Comparison of ENCODE assay signal across 11 cellular contexts in the genomic region with DNA sequence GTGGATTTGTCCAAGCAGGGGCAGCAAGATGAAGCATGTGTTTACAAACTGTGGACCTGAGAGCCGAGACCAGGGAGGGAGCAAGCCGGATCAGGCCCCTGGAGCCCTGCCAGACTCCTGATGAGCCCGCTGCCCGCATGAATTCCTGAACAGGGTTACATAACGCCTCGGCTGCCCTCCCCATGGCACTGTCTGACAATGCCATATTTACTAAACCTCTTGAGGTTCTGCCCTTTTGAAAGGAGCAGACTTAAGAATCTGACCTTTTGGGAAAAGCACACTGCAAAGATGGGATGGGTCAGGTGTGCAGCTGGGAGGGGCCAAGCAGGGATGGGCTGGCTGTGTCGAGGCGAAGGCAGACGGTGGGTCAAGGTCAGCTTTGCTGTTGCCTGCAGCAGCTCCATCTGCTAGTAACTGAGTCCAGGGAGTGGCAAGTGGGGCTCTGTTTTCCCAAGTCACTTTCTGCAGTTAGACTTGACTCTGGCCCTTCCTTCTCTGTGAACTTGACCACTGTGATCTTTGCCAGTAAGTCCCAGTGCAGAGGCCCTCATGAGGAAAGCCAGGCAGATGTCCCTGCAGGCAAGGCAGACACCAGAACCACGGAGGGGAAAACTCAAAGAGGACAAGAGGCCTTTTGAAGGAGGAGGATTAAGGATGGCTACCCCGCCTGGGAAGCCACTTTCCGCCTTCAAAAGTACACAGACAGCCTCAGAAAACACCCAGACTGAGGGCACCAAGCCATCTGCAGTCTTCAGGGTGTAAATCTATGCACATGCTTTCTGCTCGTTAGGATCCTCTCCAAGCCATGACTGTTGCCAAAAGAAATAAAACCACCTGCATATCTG.
DNase-seq lines count a peak whose midpoint lies in the region; ATAC-seq, FAIRE-seq and TF ChIP-seq lines count a peak whose summit lies in the region.
"Had no signal": no experiment of that assay in that cellular context is flagged by ENCODE, and none has a peak within 500 bp of the region (broad histone marks: within the 10 kb centered on the region; RNA-seq: fewer than 3 reads in every experiment).

No MANE protein-coding gene starts in this region.

- intact Hi-C loops in breast epithelium (cut with DNase I; ENCODE audit: low total_unique reads): no loop called here

- H3K36me3 ChIP-seq in GM23248 (ENCODE audit: low read depth) (peaks cover 17% of the 10 kb centered on the region; the same call in 1 of the 2 replicates), breast epithelium (no peaks in the 10 kb centered on the region), keratinocyte (ENCODE audit: control insufficient read depth in 2 of 2, extremely low read depth in 1 of 2, insufficient read depth in 2 of 2, low read length in 2 of 2) (no peaks in the 10 kb centered on the region), skeletal muscle tissue (ENCODE audit: control insufficient read depth in 3 of 3, insufficient read depth in 3 of 3, low read length in 3 of 3) (peaks cover 14 to 21% (median 17%) of the 10 kb centered on the region in 3 donors)

- FAIRE-seq in keratinocyte (lab: Jason Lieb, UNC): peak; percentile 80
- FAIRE-seq: frontal cortex had no signal

- no peaks in the 10 kb centered on the region for H4K20me1 ChIP-seq in GM23248 (ENCODE audit: insufficient read depth)
- no peaks in the 10 kb centered on the region for H4K20me1 ChIP-seq in keratinocyte (ENCODE audit: control insufficient read depth, extremely low read depth, insufficient read depth, low read length)

- H3K4me3 ChIP-seq in GM23248 (no peak overlapping the region), breast epithelium (peak overlapping the region in 2 of 3 donors; percentile 24 to 29), keratinocyte (ENCODE audit: control insufficient read depth in 2 of 3, extremely low read depth in 1 of 3, insufficient read depth in 2 of 3, low read depth in 1 of 3, low read length in 3 of 3) (peak overlapping the region in 2 of 3 experiments; percentile 23 to 42), skeletal muscle tissue (ENCODE audit: low read length in 3 of 3) (peak overlapping the region in 2 of 3 donors; percentile 42 to 49)

- no peaks in the 10 kb centered on the region for H3F3A ChIP-seq in GM23248 (ENCODE audit: insufficient read depth)

- in situ Hi-C loops in GM23248 (cut with MboI): no loop called here
- in situ Hi-C loops in ACHN (cut with HindIII; ENCODE audit: low pct_ligation_motif_present, low pct_unique_long_range_greater_than_20kb, low sequenced_read_pairs): no loop called here

- H3K27me3 ChIP-seq in GM23248 (replicated peaks; ENCODE audit: insufficient read depth): no peaks in the 10 kb centered on the region
- H3K27me3 ChIP-seq in breast epithelium: no peaks in the 10 kb centered on the region
- H3K27me3 ChIP-seq in keratinocyte (ENCODE audit: control insufficient read depth, extremely low read depth, insufficient read depth, low read length): no peaks in the 10 kb centered on the region
- H3K27me3 ChIP-seq in skeletal muscle tissue (ENCODE audit: control insufficient read depth in 3 of 3, insufficient read depth in 3 of 3, low read length in 3 of 3): no peaks in the 10 kb centered on the region

- H3K9me3 ChIP-seq in GM23248 (ENCODE audit: low read depth) (no peaks in the 10 kb centered on the region), breast epithelium (no peaks in the 10 kb centered on the region), keratinocyte (ENCODE audit: control insufficient read depth, low read depth, low read length) (no peaks in the 10 kb centered on the region), skeletal muscle tissue (ENCODE audit: control insufficient read depth in 3 of 3, low read length in 3 of 3) (no peaks in the 10 kb centered on the region)

- H3K9ac ChIP-seq in GM23248 (no peak overlapping the region), keratinocyte (ENCODE audit: control insufficient read depth, extremely low read depth, insufficient read depth, low read length) (peak overlapping the region; percentile 30), skeletal muscle tissue (ENCODE audit: low read depth in 1 of 3, low read length in 3 of 3) (peak overlapping the region in 2 of 3 donors; percentile 11 to 33)

- H3K27ac ChIP-seq in GM23248 (no peak overlapping the region), breast epithelium (peak overlapping the region; percentile 83 to 85), keratinocyte (ENCODE audit: control insufficient read depth, insufficient read depth, low read length) (no peak overlapping the region), skeletal muscle tissue (ENCODE audit: low read depth, low read length) (peak overlapping the region; percentile 46)

- peak; percentile 14 for DNase-seq in GM23248
- peak; percentile 83 to 90 for DNase-seq in breast epithelium (ENCODE audit: low spot score in 2 of 2)
- DNase-seq in keratinocyte (ENCODE audit: low read depth, low spot score): no peak
- DNase-seq in ACHN: no peak
- DNase-seq in DMS114 treated with DMSO at 0.1 percent for 48 hours (lab: John Stamatoyannopoulos, UW; ENCODE audit: unreplicated experiment): no peak
- no peak for DNase-seq in activated T-cell treated with anti-CD3 and anti-CD28 coated beads for 4 hours
- DNase-seq: NCI-H2081 had no signal

- H2AFZ ChIP-seq in GM23248: no peak overlapping the region
- H2AFZ ChIP-seq in keratinocyte (ENCODE audit: control insufficient read depth, low read length): peak overlapping the region; percentile 31

- H3K9me2 ChIP-seq in GM23248 (ENCODE audit: insufficient read depth): no peaks in the 10 kb centered on the region

- dilution Hi-C loops in keratinocyte (cut with MboI; ENCODE audit: extremely low pct_ligation_motif_present, low sequenced_read_pairs): no loop called here

- no peak for TF ChIP-seq POLR2A in breast epithelium (IDR thresholded peaks at IDR 0.05)

- H3K4me1 ChIP-seq in GM23248 (ENCODE audit: insufficient read depth) (peaks cover 8% of the 10 kb centered on the region; the same call in 1 of the 2 replicates), breast epithelium (peaks cover 5 to 28% of the 10 kb centered on the region in 2 donors), keratinocyte (ENCODE audit: control insufficient read depth, extremely low read depth, insufficient read depth, low read length) (peaks cover 23% of the 10 kb centered on the region), skeletal muscle tissue (ENCODE audit: control insufficient read depth in 3 of 3, insufficient read depth in 3 of 3, low read length in 3 of 3) (peaks cover 24 to 26% (median 25%) of the 10 kb centered on the region in 3 donors)

- ATAC-seq in HG03469 (IDR thresholded peaks at IDR 0.05; ENCODE audit: unreplicated experiment): no peak
- ATAC-seq: HCT116 had no signal

- no peak for TF ChIP-seq CTCF in breast epithelium (IDR thresholded peaks at IDR 0.05)
- no peak for TF ChIP-seq CTCF in keratinocyte (optimal IDR thresholded peaks at IDR 0.05 in 1 of 3, IDR thresholded peaks at IDR 0.05 in 1 of 3, conservative IDR thresholded peaks at IDR 0.05 in 1 of 3; ENCODE audit: extremely low read depth in 1 of 3, insufficient read depth in 2 of 3, low read length in 3 of 3)

- WGBS in GM23248 (ENCODE audit: low coverage in 1 of 2, low lambda C conversion rate in 2 of 2, missing lambda C conversion rate in 2 of 2), 2 experiments: 59 to 62% methylated on average over 13 of the region's 13 CpGs

- H3K9me1 ChIP-seq in keratinocyte (ENCODE audit: control insufficient read depth, extremely low read depth, insufficient read depth, low read length): no peaks in the 10 kb centered on the region

- H3K79me2 ChIP-seq in GM23248 (ENCODE audit: insufficient read depth): no peaks in the 10 kb centered on the region
- H3K79me2 ChIP-seq in keratinocyte (ENCODE audit: control insufficient read depth, insufficient read depth, low read length): no peaks in the 10 kb centered on the region

- H3K4me2 ChIP-seq in GM23248 (ENCODE audit: unreplicated experiment) (no peak overlapping the region), keratinocyte (ENCODE audit: control insufficient read depth, extremely low read depth, insufficient read depth, low read depth, low read length) (peak overlapping the region; percentile 81)

Comparison
In these comparisons a context has a peak if more than half of its experiments do, and no peak if none do; other contexts are left out.
1. DNase-seq: peak in GM23248 (single experiment) and breast epithelium (2 of 2); none in keratinocyte (single experiment), ACHN (single experiment), DMS114 treated with DMSO at 0.1 percent for 48 hours (single experiment) and activated T-cell treated with anti-CD3 and anti-CD28 coated beads for 4 hours (single experiment).
2. H3K27ac ChIP-seq: peak in breast epithelium (2 of 2) and skeletal muscle tissue (single experiment); none in GM23248 (single experiment) and keratinocyte (single experiment).